ENCODE assay signal across 8 cellular contexts in genomic region chr17:2393954-2394749, GRCh38. TPM values are rescaled to one million over a fixed set of nuclear protein-coding genes. Genes with fewer than 3 reads are reported as not detected.
DNase-seq lines count a peak whose midpoint lies in the region; ATAC-seq lines count a peak whose summit lies in the region.

No MANE protein-coding gene starts in this region.

- H3K36me3 Mint-ChIP-seq in activated naive CD8-positive, alpha-beta T cell = no peaks in the 10 kb centered on the region
- H3K36me3 Mint-ChIP-seq in immature natural killer cell = peaks cover 0 to 2% (median 0%) of the 10 kb centered on the region in 3 donors

- H3K9ac ChIP-seq in stomach smooth muscle (ENCODE audit: low read length in 2 of 2) = peak overlapping the region; percentile 64 to 85

- DNase-seq in NCI-H748 (lab: John Stamatoyannopoulos, UW; ENCODE audit: unreplicated experiment) (peak; percentile 58), NCI-H748 treated with DMSO at 0.1 percent for 48 hours (lab: John Stamatoyannopoulos, UW) (no peak), immature natural killer cell (no peak), NCI-H1436 (lab: John Stamatoyannopoulos, UW) (no peak)
- no peak for DNase-seq in effector CD4-positive, alpha-beta T cell

- peak overlapping the region; percentile 88 for H3K27ac Mint-ChIP-seq in activated naive CD8-positive, alpha-beta T cell
- H3K27ac Mint-ChIP-seq in immature natural killer cell = peak overlapping the region; percentile 73 to 91 (median 86)

- H3K36me3 ChIP-seq in stomach smooth muscle (ENCODE audit: control insufficient read depth in 2 of 2, insufficient read depth in 2 of 2, low read length in 2 of 2) = peaks cover 0 to 3% of the 10 kb centered on the region in 2 donors

- ATAC-seq in HG03442 (IDR thresholded peaks at IDR 0.05; ENCODE audit: unreplicated experiment) = no peak

- no peaks in the 10 kb centered on the region for H3K27me3 ChIP-seq in stomach smooth muscle (ENCODE audit: control insufficient read depth in 1 of 2, insufficient read depth in 2 of 2, low read length in 2 of 2)

- peak overlapping the region; percentile 86 for H3K4me3 Mint-ChIP-seq in activated naive CD8-positive, alpha-beta T cell
- H3K4me3 Mint-ChIP-seq in immature natural killer cell = peak overlapping the region; percentile 75 to 84 (median 77)

- no peaks in the 10 kb centered on the region for H3K27me3 Mint-ChIP-seq in activated naive CD8-positive, alpha-beta T cell
- peaks cover 21 to 31% (median 29%) of the 10 kb centered on the region in 3 donors for H3K27me3 Mint-ChIP-seq in immature natural killer cell (ENCODE audit: low read depth in 3 of 3)

- H3K9me3 Mint-ChIP-seq in activated naive CD8-positive, alpha-beta T cell (ENCODE audit: low read depth) = no peaks in the 10 kb centered on the region
- no peaks in the 10 kb centered on the region for H3K9me3 Mint-ChIP-seq in immature natural killer cell

- H3K9me3 ChIP-seq in stomach smooth muscle (ENCODE audit: control insufficient read depth in 2 of 2, low read length in 2 of 2) = no peaks in the 10 kb centered on the region

- H3K4me3 ChIP-seq in stomach smooth muscle (ENCODE audit: low read length in 2 of 2) = peak overlapping the region; percentile 40 to 64

- H3K4me1 Mint-ChIP-seq in activated naive CD8-positive, alpha-beta T cell (ENCODE audit: low read depth) = peaks cover 57% of the 10 kb centered on the region
- peaks cover 41 to 46% of the 10 kb centered on the region in 2 donors for H3K4me1 Mint-ChIP-seq in immature natural killer cell

- peak overlapping the region; percentile 99 for H3K27ac ChIP-seq in stomach smooth muscle (ENCODE audit: low read length)

- H3K4me1 ChIP-seq in stomach smooth muscle (ENCODE audit: control insufficient read depth, insufficient read depth, low read length) = peaks cover 78% of the 10 kb centered on the region

RNA-seq across cellular contexts. Expression of gene MNT, which starts 6.7 kb away (rescaled TPM):
- 1 to 10 TPM in 1 of 3 donors, under 1 TPM in 2; 0.10 to 1.1 (median 0.64) TPM for polyA plus RNA-seq in immature natural killer cell

RNA-seq across cellular contexts. Expression of gene SGSM2, which starts 56.9 kb away (rescaled TPM):
- polyA plus RNA-seq in immature natural killer cell = 1 to 10 TPM; 1.6 to 8.9 (median 3.3) TPM

RNA-seq across cellular contexts. Expression of gene TSR1, which starts 57.9 kb away (rescaled TPM):
- polyA plus RNA-seq in immature natural killer cell = 10 to 100 TPM in 1 of 3 donors, 1 to 10 TPM in 2; 8.0 to 17.1 (median 9.5) TPM
